ENCODE assay signal across 25 cellular contexts in the genomic region with DNA sequence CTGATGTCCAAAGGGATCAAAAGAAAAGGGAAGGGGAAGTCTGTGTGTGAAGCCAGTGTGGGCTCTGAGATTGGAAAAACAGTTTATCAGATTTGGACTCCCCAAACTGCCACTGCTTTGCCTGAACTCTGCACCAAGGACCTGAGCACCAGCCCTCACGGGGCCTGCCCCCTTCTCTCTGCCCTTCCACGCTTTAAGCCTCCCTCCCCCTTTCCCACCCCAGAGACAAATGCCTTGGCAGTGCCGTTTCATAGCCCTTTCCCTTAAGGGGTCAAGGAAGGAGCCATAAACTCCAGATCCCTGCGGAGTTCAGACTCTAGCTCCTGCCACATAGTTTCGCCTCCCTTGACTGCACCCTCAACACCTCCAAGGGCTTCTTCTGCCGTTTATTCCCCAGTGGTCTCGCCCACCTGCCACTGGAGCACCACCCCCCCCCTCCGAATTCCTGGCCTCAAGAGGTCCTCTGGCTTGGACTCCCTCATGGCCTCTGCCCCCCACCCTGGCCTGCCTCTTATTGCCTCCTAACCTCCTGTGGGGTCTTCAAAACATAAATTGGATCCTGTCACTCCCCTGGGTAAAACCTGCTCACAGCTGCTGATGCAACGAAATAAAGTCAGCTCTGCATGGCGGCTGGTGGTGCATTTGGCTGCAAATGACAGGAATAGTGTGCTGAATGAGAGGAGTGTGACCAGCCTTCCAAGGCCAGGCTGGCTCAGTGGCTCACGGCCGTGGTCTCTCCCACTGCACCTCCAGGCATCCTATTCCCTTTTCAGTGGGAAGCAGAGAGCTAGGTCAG. TPM values are rescaled to one million over a fixed set of nuclear protein-coding genes. Genes with fewer than 3 reads are reported as not detected.
A peak's percentile ranks its signal among the peaks of the same experiment; 100 is the strongest.
DNase-seq lines count a peak whose midpoint lies in the region; ATAC-seq and TF ChIP-seq lines count a peak whose summit lies in the region.
"Had no signal": no experiment of that assay in that cellular context is flagged by ENCODE, and none has a peak within 500 bp of the region (broad histone marks: within the 10 kb centered on the region; RNA-seq: fewer than 3 reads in every experiment).

No MANE protein-coding gene starts in this region.

- no peaks in the 10 kb centered on the region; the same call in 1 of the 2 replicates for H3K36me3 ChIP-seq in GM23338 (ENCODE audit: insufficient read depth)

- H3K9me3 Mint-ChIP-seq in GM23338 (no peaks in the 10 kb centered on the region), brain (no peaks in the 10 kb centered on the region), nephron progenitor cell (no peaks in the 10 kb centered on the region)
- H3K9me3 Mint-ChIP-seq: activated T-helper 2 cell treated with anti-CD3 and anti-CD28 coated beads, Interferon-gamma antibody, Interleukin-2, Interleukin-4, amounts not matched to agents 10 μg/mL and 5 μg/mL and 100 μg/mL, durations not matched to agents 14 hours and 24 hours and 36 hours; stimulated activated effector memory CD8-positive, alpha-beta T cell treated with anti-CD3 and anti-CD28 coated beads, Interleukin-12 subunit alpha, Interleukin-12 subunit beta, amount 100 ng/mL, for 72 hours had no signal

- DNase-seq in GM23338 (ENCODE audit: low spot score) (no peak), nephron progenitor cell (no peak), 8988T (no peak), NCI-H2227 treated with DMSO at 0.1 percent for 48 hours (lab: John Stamatoyannopoulos, UW) (no peak)
- no peak for DNase-seq in activated CD4-positive, alpha-beta T cell treated with anti-CD3 and anti-CD28 coated beads, Interleukin-2, amount 50 U/mL, for 1 hour
- DNase-seq: activated CD4-positive, alpha-beta T cell treated with anti-CD3 and anti-CD28 coated beads, Interleukin-2, amount 50 U/mL, for 4 hours; amniotic stem cell; NCI-H1105; Right ventricle myocardium superior; stimulated activated CD4-positive, alpha-beta T cell treated with anti-CD3 and anti-CD28 coated beads, Interleukin-2, amount 100 ng/mL, for 48 hours had no signal

- TF ChIP-seq CTCF in 22Rv1 (IDR thresholded peaks at IDR 0.05) (no peak), GM23338 (conservative IDR thresholded peaks at IDR 0.05; ENCODE audit: low read depth in 2 of 2) (no peak), brain (conservative IDR thresholded peaks at IDR 0.05) (no peak), nephron progenitor cell (IDR thresholded peaks at IDR 0.05) (no peak)

- H3K9me2 ChIP-seq in GM23338 (ENCODE audit: insufficient read depth) = no peaks in the 10 kb centered on the region

- peaks cover 46% of the 10 kb centered on the region for H3K4me1 Mint-ChIP-seq in GM23338
- peaks cover 31% of the 10 kb centered on the region for H3K4me1 Mint-ChIP-seq in brain
- peaks cover 58% of the 10 kb centered on the region for H3K4me1 Mint-ChIP-seq in nephron progenitor cell

- 0 out of 2 replicates have a peak, but pooled peaks cover 6% of the 10 kb centered on the region for H3K79me2 ChIP-seq in GM23338 (replicated peaks; ENCODE audit: insufficient read depth)

- H3K36me3 Mint-ChIP-seq in GM23338 (ENCODE audit: low read depth) (peaks cover 23% of the 10 kb centered on the region; the same call in 2 of the 3 replicates), brain (peaks cover 10% of the 10 kb centered on the region), nephron progenitor cell (ENCODE audit: low read depth) (peaks cover 6% of the 10 kb centered on the region)

- peaks cover 18% of the 10 kb centered on the region for H3K27me3 Mint-ChIP-seq in GM23338 (ENCODE audit: insufficient read depth, low read depth, poor library complexity)
- H3K27me3 Mint-ChIP-seq in brain = peaks cover 10% of the 10 kb centered on the region
- peaks cover 8% of the 10 kb centered on the region for H3K27me3 Mint-ChIP-seq in nephron progenitor cell (ENCODE audit: low read depth, poor library complexity)

- peaks cover 20% of the 10 kb centered on the region for H4K20me1 ChIP-seq in GM23338 (replicated peaks; ENCODE audit: insufficient read depth)

- ATAC-seq in GM23338 (no peak), GM21737 (IDR thresholded peaks at IDR 0.05; ENCODE audit: unreplicated experiment) (no peak)
- ATAC-seq: HCT116; stimulated activated effector memory CD8-positive, alpha-beta T cell treated with anti-CD3 and anti-CD28 coated beads, Interleukin-12 subunit alpha, Interleukin-12 subunit beta, amount 100 ng/mL, for 72 hours had no signal

- peaks cover 13% of the 10 kb centered on the region for H3K4me1 ChIP-seq in GM23338 (ENCODE audit: insufficient read depth)

- H3K27ac ChIP-seq in 22Rv1 (peak overlapping the region; percentile 22; the same call in 1 of the 2 replicates), GM23338 (ENCODE audit: low read depth) (peak overlapping the region; percentile 39; the same call in 1 of the 2 replicates)
- H3K27ac ChIP-seq: right atrium auricular region, suprapubic skin had no signal

- H3F3A ChIP-seq in GM23338 (replicated peaks; ENCODE audit: low read depth) = peaks cover 28% of the 10 kb centered on the region; the same call in 1 of the 2 replicates

- no peak overlapping the region for H3K27ac Mint-ChIP-seq in GM23338
- peak overlapping the region in 2 of 5 experiments; percentile 67 to 84 for H3K27ac Mint-ChIP-seq in brain
- peak overlapping the region; percentile 75 for H3K27ac Mint-ChIP-seq in nephron progenitor cell
- H3K27ac Mint-ChIP-seq: activated T-helper 2 cell treated with anti-CD3 and anti-CD28 coated beads, Interferon-gamma antibody, Interleukin-2, Interleukin-4, amounts not matched to agents 10 μg/mL and 5 μg/mL and 100 μg/mL, durations not matched to agents 14 hours and 24 hours and 36 hours; stimulated activated effector memory CD8-positive, alpha-beta T cell treated with anti-CD3 and anti-CD28 coated beads, Interleukin-12 subunit alpha, Interleukin-12 subunit beta, amount 100 ng/mL, for 72 hours had no signal

- H3K4me2 ChIP-seq in GM23338 = no peak overlapping the region

- H2AFZ ChIP-seq in GM23338 = no peak overlapping the region

- H3K4me3 Mint-ChIP-seq in GM23338 (no peak overlapping the region), brain (peak overlapping the region in 4 of 5 experiments; percentile 26 to 61 (median 57)), nephron progenitor cell (peak overlapping the region; percentile 52)
- H3K4me3 Mint-ChIP-seq: CD14-positive monocyte had no signal

- no peaks in the 10 kb centered on the region for H3K27me3 ChIP-seq in GM23338 (ENCODE audit: insufficient read depth)
- H3K27me3 ChIP-seq: right atrium auricular region, suprapubic skin had no signal

- no peak overlapping the region for H3K4me3 ChIP-seq in GM23338
- H3K4me3 ChIP-seq: right atrium auricular region, suprapubic skin had no signal

TF ChIP-seq in GM23338, 12 proteins besides CTCF, POLR2A, EP300 and RAD21:
- TF ChIP-seq STAT1 (IDR thresholded peaks at IDR 0.05; ENCODE audit: unreplicated experiment) = no peak
- TF ChIP-seq POLR2AphosphoS5 (IDR thresholded peaks at IDR 0.05; ENCODE audit: low read depth) = no peak
- TF ChIP-seq EZH2phosphoT487 (IDR thresholded peaks at IDR 0.05; ENCODE audit: unreplicated experiment) = no peak
- TF ChIP-seq ZNF114 (CRISPR knock-in tag; IDR thresholded peaks at IDR 0.05) = no peak

RNA-seq across cellular contexts. Expression of a gene that starts 18.8 kb away (rescaled TPM):
- total RNA-seq in GM23338 (2014; rRNA removed; shearing (Covaris generic)) = 206 TPM in 2 replicates
- 65.6 and 67.3 TPM in 2 replicates for polyA plus RNA-seq in GM23338 (2016; fragmentation: Nextera tagmentation; extraction: Ambion mirVana)
- polyA plus RNA-seq in brain (ENCODE audit: insufficient read depth, low read depth, low replicate concordance) = 50.1 TPM

RNA-seq across cellular contexts. Expression of a gene that starts 35.7 kb away (rescaled TPM):
- not detected in 2 replicates for total RNA-seq in GM23338 (2014; rRNA removed; shearing (Covaris generic))
- polyA plus RNA-seq in GM23338 (2016; fragmentation: Nextera tagmentation; extraction: Ambion mirVana) = not detected in 2 replicates
- polyA plus RNA-seq in brain (ENCODE audit: insufficient read depth, low read depth, low replicate concordance) = 0.27 TPM
- total RNA-seq: activated T-helper 2 cell treated with anti-CD3 and anti-CD28 coated beads, Interferon-gamma antibody, Interleukin-2, Interleukin-4, amounts not matched to agents 10 μg/mL and 5 μg/mL and 100 μg/mL, durations not matched to agents 14 hours and 24 hours and 36 hours; Daoy; glomerular endothelial cell; myocyte; NCI-H460; osteocyte; right atrium auricular region; Right ventricle myocardium superior had no signal
- polyA plus RNA-seq: AG04450, CD14-positive monocyte had no signal

RNA-seq across cellular contexts. Expression of a gene that starts 48.5 kb away (rescaled TPM):
- 79.5 and 88.2 TPM in 2 replicates for total RNA-seq in GM23338 (2014; rRNA removed; shearing (Covaris generic))
- polyA plus RNA-seq in GM23338 (2016; fragmentation: Nextera tagmentation; extraction: Ambion mirVana) (126 and 128 TPM in 2 replicates), brain (ENCODE audit: insufficient read depth, low read depth, low replicate concordance) (43.9 TPM)
